In the genomic region with DNA sequence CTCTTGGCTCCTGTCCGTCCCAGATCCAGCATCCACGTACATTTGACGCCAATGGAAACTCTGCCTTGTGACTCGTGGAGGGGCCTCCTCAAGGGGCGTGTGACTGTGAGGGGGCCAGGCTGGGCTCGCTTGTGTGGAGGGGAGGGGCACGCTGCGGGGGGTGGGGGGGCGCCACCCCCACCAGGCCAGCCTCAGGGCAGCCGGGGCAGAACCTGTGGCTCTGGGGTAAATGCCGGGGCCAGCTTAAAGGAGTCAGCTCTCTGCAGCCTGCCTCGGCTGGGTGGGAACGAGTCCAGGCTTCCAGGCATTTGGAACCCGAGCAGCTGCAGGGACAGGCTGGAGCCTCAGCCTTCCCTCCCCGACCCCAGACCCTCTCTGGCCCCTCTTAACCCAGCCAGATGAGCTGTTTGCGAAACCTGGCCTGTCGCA, we compare ENCODE assay signal across 11 cellular contexts.
DNase-seq lines count a peak whose midpoint lies in the region; ATAC-seq and TF ChIP-seq lines count a peak whose summit lies in the region.
"Had no signal": no experiment of that assay in that cellular context is flagged by ENCODE, and none has a peak within 500 bp of the region (broad histone marks: within the 10 kb centered on the region; RNA-seq: fewer than 3 reads in every experiment).

No MANE protein-coding gene starts in this region.

- H3K27ac Mint-ChIP-seq in stimulated activated naive B cell treated with anti-CD40 and anti-IgM and Interleukin-4, amounts not matched to agents 10 μg/mL and 1 μg/mL and 100 μg/mL, for 72 hours = no peak overlapping the region
- no peak overlapping the region for H3K27ac Mint-ChIP-seq in activated CD8-positive, alpha-beta memory T cell treated with anti-CD3 and anti-CD28 coated beads, Interleukin-2, amount 10 ng/mL, durations not matched to agents 7 days and 5 days
- H3K27ac Mint-ChIP-seq: activated T-helper 1 cell treated with anti-CD3 and anti-CD28 coated beads, Interleukin-12 subunit alpha, Interleukin-12 subunit beta, Interleukin-2, Interleukin-4 antibody, amounts not matched to agents 30 ng/mL and 10 ng/mL and 1 ng/mL, durations not matched to agents 14 hours and 24 hours and 36 hours had no signal

- H3K36me3 ChIP-seq in spleen = no peaks in the 10 kb centered on the region

- H3K9me3 ChIP-seq in spleen = no peaks in the 10 kb centered on the region

- H3K4me3 Mint-ChIP-seq in stimulated activated naive B cell treated with anti-CD40 and anti-IgM and Interleukin-4, amounts not matched to agents 10 μg/mL and 1 μg/mL and 100 μg/mL, for 72 hours = no peak overlapping the region
- H3K4me3 Mint-ChIP-seq in activated CD8-positive, alpha-beta memory T cell treated with anti-CD3 and anti-CD28 coated beads, Interleukin-2, amount 10 ng/mL, durations not matched to agents 7 days and 5 days = no peak overlapping the region
- H3K4me3 Mint-ChIP-seq: activated T-helper 1 cell treated with anti-CD3 and anti-CD28 coated beads, Interleukin-12 subunit alpha, Interleukin-12 subunit beta, Interleukin-2, Interleukin-4 antibody, amounts not matched to agents 30 ng/mL and 10 ng/mL and 1 ng/mL, durations not matched to agents 14 hours and 24 hours and 36 hours had no signal

- TF ChIP-seq CTCF in HFF-Myc (IDR thresholded peaks at IDR 0.05; ENCODE audit: low read depth, low read length, missing control alignments) (no peak), cardiac fibroblast (IDR thresholded peaks at IDR 0.05; ENCODE audit: low read depth, low read length) (no peak), spleen (IDR thresholded peaks at IDR 0.05 in 8 of 11, conservative IDR thresholded peaks at IDR 0.05 in 3 of 11) (no peak)

- peaks cover 32 to 42% of the 10 kb centered on the region in 2 donors for H3K4me1 Mint-ChIP-seq in stimulated activated naive B cell treated with anti-CD40 and anti-IgM and Interleukin-4, amounts not matched to agents 10 μg/mL and 1 μg/mL and 100 μg/mL, for 72 hours
- peaks cover 7% of the 10 kb centered on the region for H3K4me1 Mint-ChIP-seq in activated CD8-positive, alpha-beta memory T cell treated with anti-CD3 and anti-CD28 coated beads, Interleukin-2, amount 10 ng/mL, durations not matched to agents 7 days and 5 days

- H3K27me3 Mint-ChIP-seq in stimulated activated naive B cell treated with anti-CD40 and anti-IgM and Interleukin-4, amounts not matched to agents 10 μg/mL and 1 μg/mL and 100 μg/mL, for 72 hours = peaks cover 9 to 13% of the 10 kb centered on the region in 2 donors
- peaks cover 8% of the 10 kb centered on the region for H3K27me3 Mint-ChIP-seq in activated CD8-positive, alpha-beta memory T cell treated with anti-CD3 and anti-CD28 coated beads, Interleukin-2, amount 10 ng/mL, durations not matched to agents 7 days and 5 days

- CTCF ChIA-PET in activated CD8-positive, alpha-beta memory T cell treated with anti-CD3 and anti-CD28 coated beads, Interleukin-2, amount 10 ng/mL, durations not matched to agents 7 days and 5 days (lab: Charles Lee) = no interaction called here

- no peaks in the 10 kb centered on the region for H3K36me3 Mint-ChIP-seq in stimulated activated naive B cell treated with anti-CD40 and anti-IgM and Interleukin-4, amounts not matched to agents 10 μg/mL and 1 μg/mL and 100 μg/mL, for 72 hours
- H3K36me3 Mint-ChIP-seq in activated CD8-positive, alpha-beta memory T cell treated with anti-CD3 and anti-CD28 coated beads, Interleukin-2, amount 10 ng/mL, durations not matched to agents 7 days and 5 days = peaks cover 5% of the 10 kb centered on the region

- no peak for TF ChIP-seq POLR2A in spleen (IDR thresholded peaks at IDR 0.05)

- WGBS in spleen, 5 donors = 48 to 67% (median 56%) methylated on average over 6 to 17 of the region's 17 CpGs

- no peak for DNase-seq in HFF-Myc (ENCODE audit: extremely low read depth, low read depth)
- DNase-seq in cardiac fibroblast (ENCODE audit: low read depth in 2 of 2) = peak; percentile 19 to 70
- no peak for DNase-seq in spleen
- no peak for DNase-seq in superior temporal gyrus (ENCODE audit: extremely low spot score)
- DNase-seq in stimulated activated naive B cell treated with anti-CD40 and anti-IgM and Interleukin-4, amounts not matched to agents 10 μg/mL and 1 μg/mL and 100 μg/mL, for 72 hours = no peak
- DNase-seq in activated CD8-positive, alpha-beta memory T cell treated with anti-CD3 and anti-CD28 coated beads, Interleukin-2, amount 10 ng/mL, durations not matched to agents 7 days and 5 days = no peak
- DNase-seq: stimulated activated CD4-positive, alpha-beta T cell treated with anti-CD3 and anti-CD28 coated beads, Interleukin-2, amount 100 ng/mL, for 24 hours had no signal

- ATAC-seq in stimulated activated naive B cell treated with anti-CD40 and anti-IgM and Interleukin-4, amounts not matched to agents 10 μg/mL and 1 μg/mL and 100 μg/mL, for 72 hours (replicated peaks) = no peak
- no peak for ATAC-seq in activated CD8-positive, alpha-beta memory T cell treated with anti-CD3 and anti-CD28 coated beads, Interleukin-2, amount 10 ng/mL, durations not matched to agents 7 days and 5 days
- ATAC-seq in HG03469 (IDR thresholded peaks at IDR 0.05; ENCODE audit: unreplicated experiment) = no peak

- H3K27ac ChIP-seq in layer of hippocampus (ENCODE audit: low read depth, low read length) (peak overlapping the region; percentile 66), spleen (peak overlapping the region; percentile 10 to 77 (median 55))

- H3K4me1 ChIP-seq in spleen = peaks cover 0 to 12% (median 2%) of the 10 kb centered on the region in 6 donors

- H3K4me3 ChIP-seq in HFF-Myc (replicated peaks; ENCODE audit: low read depth, low read length) = peak overlapping the region; percentile 11
- H3K4me3 ChIP-seq in cardiac fibroblast (replicated peaks in 1 of 2; ENCODE audit: low read depth in 2 of 2, low read length in 2 of 2) = peak overlapping the region in 1 of 2 donors; percentile 10
- H3K4me3 ChIP-seq in spleen = no peak overlapping the region
- H3K4me3 ChIP-seq: K562 had no signal

- peaks cover 6 to 27% of the 10 kb centered on the region in 2 donors for H3K9me3 Mint-ChIP-seq in stimulated activated naive B cell treated with anti-CD40 and anti-IgM and Interleukin-4, amounts not matched to agents 10 μg/mL and 1 μg/mL and 100 μg/mL, for 72 hours
- H3K9me3 Mint-ChIP-seq in activated CD8-positive, alpha-beta memory T cell treated with anti-CD3 and anti-CD28 coated beads, Interleukin-2, amount 10 ng/mL, durations not matched to agents 7 days and 5 days (ENCODE audit: low read depth) = peaks cover 14% of the 10 kb centered on the region

- intact Hi-C loops in spleen (cut with DNase I; ENCODE audit: low total_unique reads) = no loop called here

- H3K27me3 ChIP-seq in layer of hippocampus (ENCODE audit: control insufficient read depth, insufficient read depth, low read length) = no peaks in the 10 kb centered on the region
- H3K27me3 ChIP-seq in spleen (replicated peaks in 1 of 7) = peaks cover 0 to 18% (median 0%) of the 10 kb centered on the region in 7 donors

Comparison
In these comparisons a context has a peak if more than half of its experiments do, and no peak if none do; other contexts are left out.
1. DNase-seq: peak in cardiac fibroblast (2 of 2); none in HFF-Myc (single experiment), spleen (single experiment), superior temporal gyrus (single experiment), stimulated activated naive B cell treated with anti-CD40 and anti-IgM and Interleukin-4, amounts not matched to agents 10 μg/mL and 1 μg/mL and 100 μg/mL, for 72 hours (single experiment) and activated CD8-positive, alpha-beta memory T cell treated with anti-CD3 and anti-CD28 coated beads, Interleukin-2, amount 10 ng/mL, durations not matched to agents 7 days and 5 days (single experiment).